ENCODE assay signal across 23 cellular contexts in the genomic region with DNA sequence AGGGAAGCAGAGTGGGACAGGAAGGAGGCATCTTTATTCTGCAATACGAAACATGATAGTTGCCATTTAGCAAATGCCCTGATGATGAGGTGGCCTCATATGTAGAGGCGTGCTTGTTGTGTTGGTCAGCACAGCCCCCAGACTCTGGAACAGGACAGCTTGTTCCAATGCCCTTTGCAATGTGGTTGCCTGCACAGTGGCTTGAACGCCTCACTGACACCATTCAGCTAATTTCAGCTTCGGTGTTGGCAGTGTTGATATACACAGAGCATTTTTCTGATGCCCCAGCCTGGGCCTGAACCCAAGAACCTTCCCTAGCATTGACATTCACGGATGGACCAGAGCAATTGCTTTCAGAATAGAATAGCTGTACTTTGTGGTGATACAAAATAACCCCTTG.
"Had no signal": no experiment of that assay in that cellular context is flagged by ENCODE, and none has a peak within 500 bp of the region (broad histone marks: within the 10 kb centered on the region; RNA-seq: fewer than 3 reads in every experiment).

No MANE protein-coding gene starts in this region.

- DNase-seq: activated B cell treated with CpG ODN at 0.5 μM for 24 hours; activated CD4-positive, alpha-beta T cell treated with anti-CD3 and anti-CD28 coated beads for 36 hours; activated CD4-positive, alpha-beta T cell treated with anti-CD3 and anti-CD28 coated beads, Interleukin-2, amount 50 U/mL, for 4 hours; activated CD8-positive, alpha-beta memory T cell treated with anti-CD3 and anti-CD28 coated beads for 24 hours; activated CD8-positive, alpha-beta memory T cell treated with anti-CD3 and anti-CD28 coated beads, Interleukin-2, amount 50 U/mL, for 4 hours; activated T-cell treated with anti-CD3 and anti-CD28 coated beads, Interleukin-2, amount 50 U/mL, for 24 hours; adrenal gland; brain microvascular endothelial cell; central memory CD4-positive, alpha-beta T cell; dermis blood vessel endothelial cell; effector memory CD4-positive, alpha-beta T cell; kidney; natural killer cell; stimulated activated CD4-positive, alpha-beta T cell treated with anti-CD3 and anti-CD28 coated beads, Interleukin-1b, Interleukin-23, amount 100 ng/mL, for 48 hours; stimulated activated naive CD8-positive, alpha-beta T cell treated with anti-CD3 and anti-CD28 coated beads, Interleukin-15, amount 100 ng/mL, for 72 hours; T1000; testis; trophoblast cell; uterus had no signal

- H3K36me3 ChIP-seq: adrenal gland, ascending aorta, brain microvascular endothelial cell, uterus had no signal

- H3K4me3 ChIP-seq: adrenal gland, ascending aorta, skin epidermis, testis, uterus had no signal

- H3K9me3 ChIP-seq: adrenal gland, ascending aorta, testis, uterus had no signal

- ATAC-seq: activated CD4-positive, alpha-beta T cell treated with anti-CD3 and anti-CD28 coated beads for 36 hours; activated T-helper 17 cell treated with anti-CD3 and anti-CD28 coated beads, Interleukin-2, amount 50 U/mL, for 72 hours; left lobe of liver; natural killer cell; stimulated activated naive CD8-positive, alpha-beta T cell treated with anti-CD3 and anti-CD28 coated beads, Interleukin-15, amount 100 ng/mL, for 72 hours had no signal

- H3K27ac ChIP-seq: adrenal gland, ascending aorta, brain microvascular endothelial cell, skin epidermis, testis, uterus had no signal

- H3K27me3 ChIP-seq: adrenal gland, ascending aorta, brain microvascular endothelial cell, testis, uterus had no signal

- H3K4me1 ChIP-seq: ascending aorta, testis, uterus had no signal
